ENCODE assay signal across 8 cellular contexts in genomic region chr2:219294356-219295351, GRCh38. TPM values are rescaled to one million over a fixed set of nuclear protein-coding genes. Genes with fewer than 3 reads are reported as not detected.
DNase-seq lines count a peak whose midpoint lies in the region; ATAC-seq and TF ChIP-seq lines count a peak whose summit lies in the region.

No MANE protein-coding gene starts in this region.

- POLR2A ChIA-PET in activated CD8-positive, alpha-beta T cell treated with anti-CD3 and anti-CD28 coated beads, Interleukin-2, amount 10 ng/mL, durations not matched to agents 7 days and 5 days (lab: Charles Lee): interaction anchor here (1.1 to 4.1 kb wide), 8 partner anchors 9 to 118 kb away, joined by 3 to 29 read pairs (median 6); partner anchors contain the start of genes ANKZF1, ATG9A, CNPPD1 and DNAJB2

- peak overlapping the region; percentile 66 for H3K27ac Mint-ChIP-seq in activated CD8-positive, alpha-beta T cell treated with anti-CD3 and anti-CD28 coated beads, Interleukin-2, amount 10 ng/mL, durations not matched to agents 7 days and 5 days
- H3K27ac Mint-ChIP-seq in effector memory CD8-positive, alpha-beta T cell: peak overlapping the region; percentile 77 to 91

- H3K9me3 ChIP-seq in BE2C: no peaks in the 10 kb centered on the region

- peak overlapping the region; percentile 52 for H3K4me3 ChIP-seq in BE2C (ENCODE audit: low read depth, low read length)

- no peaks in the 10 kb centered on the region for H3K9me3 Mint-ChIP-seq in activated CD8-positive, alpha-beta T cell treated with anti-CD3 and anti-CD28 coated beads, Interleukin-2, amount 10 ng/mL, durations not matched to agents 7 days and 5 days (ENCODE audit: insufficient read depth)
- no peaks in the 10 kb centered on the region for H3K9me3 Mint-ChIP-seq in effector memory CD8-positive, alpha-beta T cell

- H3K27me3 Mint-ChIP-seq in activated CD8-positive, alpha-beta T cell treated with anti-CD3 and anti-CD28 coated beads, Interleukin-2, amount 10 ng/mL, durations not matched to agents 7 days and 5 days (ENCODE audit: low read depth): peaks cover 6% of the 10 kb centered on the region
- peaks cover under 1 to 10% of the 10 kb centered on the region in 2 donors for H3K27me3 Mint-ChIP-seq in effector memory CD8-positive, alpha-beta T cell

- ATAC-seq in GM19025 (IDR thresholded peaks at IDR 0.05; ENCODE audit: low read depth, unreplicated experiment): peak; percentile 85
- peak; percentile 91 for ATAC-seq in HG03196 (IDR thresholded peaks at IDR 0.05; ENCODE audit: unreplicated experiment)
- peak; percentile 89 for ATAC-seq in activated CD8-positive, alpha-beta T cell treated with anti-CD3 and anti-CD28 coated beads, Interleukin-2, amount 10 ng/mL, durations not matched to agents 7 days and 5 days
- ATAC-seq in effector memory CD8-positive, alpha-beta T cell (replicated peaks): peak; percentile 94

- DNase-seq in BE2C (peak; percentile 91), NCI-H774 (lab: John Stamatoyannopoulos, UW) (peak; percentile 79), mesenteric fat pad (ENCODE audit: low spot score) (peak; percentile 96)
- DNase-seq in activated CD8-positive, alpha-beta T cell treated with anti-CD3 and anti-CD28 coated beads, Interleukin-2, amount 10 ng/mL, durations not matched to agents 7 days and 5 days: peak; percentile 91
- DNase-seq in effector memory CD8-positive, alpha-beta T cell: peak; percentile 87 to 90 (median 89)
- DNase-seq in stimulated activated CD8-positive, alpha-beta memory T cell treated with anti-CD3 and anti-CD28 coated beads, Interleukin-15, amount 100 ng/mL, for 24 hours (ENCODE audit: low read depth): peak; percentile 81

- peak; percentile 82 for TF ChIP-seq CTCF in BE2C (IDR thresholded peaks at IDR 0.05; ENCODE audit: low read depth, low read length)

- no peaks in the 10 kb centered on the region for H3K27me3 ChIP-seq in BE2C

- H3K4me1 ChIP-seq in BE2C: no peaks in the 10 kb centered on the region

- H3K4me1 Mint-ChIP-seq in activated CD8-positive, alpha-beta T cell treated with anti-CD3 and anti-CD28 coated beads, Interleukin-2, amount 10 ng/mL, durations not matched to agents 7 days and 5 days (ENCODE audit: low read depth): peaks cover 34% of the 10 kb centered on the region
- H3K4me1 Mint-ChIP-seq in effector memory CD8-positive, alpha-beta T cell (ENCODE audit: low read depth in 2 of 2): peaks cover 7 to 14% of the 10 kb centered on the region in 2 donors

- H3K36me3 Mint-ChIP-seq in activated CD8-positive, alpha-beta T cell treated with anti-CD3 and anti-CD28 coated beads, Interleukin-2, amount 10 ng/mL, durations not matched to agents 7 days and 5 days (ENCODE audit: low read depth): no peaks in the 10 kb centered on the region
- H3K36me3 Mint-ChIP-seq in effector memory CD8-positive, alpha-beta T cell (ENCODE audit: insufficient read depth): peaks cover 9% of the 10 kb centered on the region

- peaks cover 10% of the 10 kb centered on the region for H3K36me3 ChIP-seq in BE2C

- CTCF ChIA-PET in activated CD8-positive, alpha-beta T cell treated with anti-CD3 and anti-CD28 coated beads, Interleukin-2, amount 10 ng/mL, durations not matched to agents 7 days and 5 days (lab: Charles Lee): interaction anchor here (0.6 to 6.1 kb wide), 78 partner anchors 10 to 1008 kb away, joined by 3 to 239 read pairs (median 5); partner anchors contain the start of genes ABCB6, ANKZF1, ATG9A and CFAP65

- H3K4me3 Mint-ChIP-seq in activated CD8-positive, alpha-beta T cell treated with anti-CD3 and anti-CD28 coated beads, Interleukin-2, amount 10 ng/mL, durations not matched to agents 7 days and 5 days: peak overlapping the region; percentile 51
- peak overlapping the region; percentile 73 to 87 for H3K4me3 Mint-ChIP-seq in effector memory CD8-positive, alpha-beta T cell

RNA-seq across cellular contexts. Expression of gene PTPRN, which starts 14.5 kb away (rescaled TPM):
- polyA plus RNA-seq in BE2C (2012; ENCODE audit: insufficient read depth, insufficient read length, low read depth): 290 TPM
- total RNA-seq in activated CD8-positive, alpha-beta T cell treated with anti-CD3 and anti-CD28 coated beads, Interleukin-2, amount 10 ng/mL, durations not matched to agents 7 days and 5 days: under 1 TPM in 1 of 2 experiments, not detected in 1; 0.16 TPM
- total RNA-seq in mesenteric fat pad: not detected

RNA-seq across cellular contexts. Expression of gene DNAJB2, which starts 15.5 kb away (rescaled TPM):
- 106 TPM for polyA plus RNA-seq in BE2C (2012; ENCODE audit: insufficient read depth, insufficient read length, low read depth)
- 10 to 100 TPM; 43.5 to 51.1 TPM for total RNA-seq in activated CD8-positive, alpha-beta T cell treated with anti-CD3 and anti-CD28 coated beads, Interleukin-2, amount 10 ng/mL, durations not matched to agents 7 days and 5 days
- total RNA-seq in mesenteric fat pad: 67.5 TPM

RNA-seq across cellular contexts. Expression of gene RESP18, which starts 37.9 kb away (rescaled TPM):
- polyA plus RNA-seq in BE2C (2012; ENCODE audit: insufficient read depth, insufficient read length, low read depth): not detected
- not detected for total RNA-seq in activated CD8-positive, alpha-beta T cell treated with anti-CD3 and anti-CD28 coated beads, Interleukin-2, amount 10 ng/mL, durations not matched to agents 7 days and 5 days
- total RNA-seq in mesenteric fat pad: not detected

RNA-seq across cellular contexts. Expression of gene TUBA4A, which starts 40.9 kb away (rescaled TPM):
- 24.7 TPM for polyA plus RNA-seq in BE2C (2012; ENCODE audit: insufficient read depth, insufficient read length, low read depth)
- total RNA-seq in activated CD8-positive, alpha-beta T cell treated with anti-CD3 and anti-CD28 coated beads, Interleukin-2, amount 10 ng/mL, durations not matched to agents 7 days and 5 days: 100 to 1,000 TPM; 286 to 292 TPM
- 21.7 TPM for total RNA-seq in mesenteric fat pad

RNA-seq across cellular contexts. Expression of gene TUBA4B, which starts 41.6 kb away (rescaled TPM):
- polyA plus RNA-seq in BE2C (2012; ENCODE audit: insufficient read depth, insufficient read length, low read depth): 0.37 TPM
- not detected for total RNA-seq in activated CD8-positive, alpha-beta T cell treated with anti-CD3 and anti-CD28 coated beads, Interleukin-2, amount 10 ng/mL, durations not matched to agents 7 days and 5 days
- total RNA-seq in mesenteric fat pad: not detected

Comparison
In these comparisons a context has a peak if more than half of its experiments do, and no peak if none do; other contexts are left out.
1. Peak in every context shown above with its lines: DNase-seq, ATAC-seq and H3K4me3 ChIP-seq.